Comparison of ENCODE assay signal across 16 cellular contexts in genomic region chr16:5852151-5852550, GRCh38.
A peak's percentile ranks its signal among the peaks of the same experiment; 100 is the strongest.
DNase-seq lines count a peak whose midpoint lies in the region; ATAC-seq, FAIRE-seq and TF ChIP-seq lines count a peak whose summit lies in the region.
"Had no signal": no experiment of that assay in that cellular context is flagged by ENCODE, and none has a peak within 500 bp of the region (broad histone marks: within the 10 kb centered on the region; RNA-seq: fewer than 3 reads in every experiment).

No MANE protein-coding gene starts in this region.

- no peak overlapping the region for H3K4me3 Mint-ChIP-seq in Calu3 (ENCODE audit: low read depth, unreplicated experiment)
- no peak overlapping the region for H3K4me3 Mint-ChIP-seq in activated CD8-positive, alpha-beta memory T cell treated with anti-CD3 and anti-CD28 coated beads, Interleukin-2, amount 10 ng/mL, durations not matched to agents 7 days and 5 days
- H3K4me3 Mint-ChIP-seq: CD4-positive, CD25-positive, alpha-beta regulatory T cell had no signal

- no peaks in the 10 kb centered on the region for H3K36me3 Mint-ChIP-seq in Calu3 (ENCODE audit: insufficient read depth, unreplicated experiment)
- H3K36me3 Mint-ChIP-seq in activated CD8-positive, alpha-beta memory T cell treated with anti-CD3 and anti-CD28 coated beads, Interleukin-2, amount 10 ng/mL, durations not matched to agents 7 days and 5 days = no peaks in the 10 kb centered on the region
- H3K36me3 Mint-ChIP-seq: CD4-positive, CD25-positive, alpha-beta regulatory T cell had no signal

- peaks cover 24% of the 10 kb centered on the region for H3K4me1 Mint-ChIP-seq in Calu3 (ENCODE audit: low read depth, unreplicated experiment)
- H3K4me1 Mint-ChIP-seq in activated CD8-positive, alpha-beta memory T cell treated with anti-CD3 and anti-CD28 coated beads, Interleukin-2, amount 10 ng/mL, durations not matched to agents 7 days and 5 days = peaks cover 3% of the 10 kb centered on the region
- H3K4me1 Mint-ChIP-seq: CD4-positive, CD25-positive, alpha-beta regulatory T cell had no signal

- no TSS peak for BruUV-seq in Calu3 (replicated peaks; lab: Mats Ljungman, UMichigan)

- H3K27ac Mint-ChIP-seq in Calu3 (ENCODE audit: unreplicated experiment) = peak overlapping the region; percentile 19
- no peak overlapping the region for H3K27ac Mint-ChIP-seq in activated CD8-positive, alpha-beta memory T cell treated with anti-CD3 and anti-CD28 coated beads, Interleukin-2, amount 10 ng/mL, durations not matched to agents 7 days and 5 days
- H3K27ac Mint-ChIP-seq: CD4-positive, CD25-positive, alpha-beta regulatory T cell had no signal

- DNase-seq in Calu3 = peak; percentile 3
- peak; percentile 43 for DNase-seq in M059J (ENCODE audit: low read depth)
- DNase-seq in RPMI8226 = peak; percentile 30
- DNase-seq in urothelium cell line (ENCODE audit: low spot score) = peak; percentile 45
- DNase-seq in activated CD8-positive, alpha-beta memory T cell treated with anti-CD3 and anti-CD28 coated beads, Interleukin-2, amount 10 ng/mL, durations not matched to agents 7 days and 5 days = no peak
- no peak for DNase-seq in T-helper 1 cell
- DNase-seq: ACHN; CD4-positive, CD25-positive, alpha-beta regulatory T cell; DMS153; DMS79 treated with DMSO at 0.1 percent for 48 hours; EL had no signal

- no peaks in the 10 kb centered on the region for H3K9me3 Mint-ChIP-seq in Calu3 (ENCODE audit: low read depth, unreplicated experiment)
- H3K9me3 Mint-ChIP-seq in activated CD8-positive, alpha-beta memory T cell treated with anti-CD3 and anti-CD28 coated beads, Interleukin-2, amount 10 ng/mL, durations not matched to agents 7 days and 5 days (ENCODE audit: low read depth) = peaks cover 7% of the 10 kb centered on the region

- H3K27me3 Mint-ChIP-seq in Calu3 (ENCODE audit: unreplicated experiment) = no peaks in the 10 kb centered on the region
- H3K27me3 Mint-ChIP-seq in activated CD8-positive, alpha-beta memory T cell treated with anti-CD3 and anti-CD28 coated beads, Interleukin-2, amount 10 ng/mL, durations not matched to agents 7 days and 5 days = no peaks in the 10 kb centered on the region
- H3K27me3 Mint-ChIP-seq: CD4-positive, CD25-positive, alpha-beta regulatory T cell had no signal

- peak; percentile 65 for FAIRE-seq in urothelium cell line (lab: Jason Lieb, UNC)
- FAIRE-seq: D721Med, G401.6, GM12891, H1 had no signal

- TF ChIP-seq CTCF in Calu3 (IDR thresholded peaks at IDR 0.05; ENCODE audit: unreplicated experiment) = no peak

- intact Hi-C loops in Calu3 (cut with micrococcal nuclease; ENCODE audit: unreplicated experiment) = loop anchor here (10.0 kb wide), 1 partner anchor 153 kb away; no protein-coding TSS in a partner anchor

- ATAC-seq in GM19467 (IDR thresholded peaks at IDR 0.05; ENCODE audit: unreplicated experiment) = no peak
- ATAC-seq in activated CD8-positive, alpha-beta memory T cell treated with anti-CD3 and anti-CD28 coated beads, Interleukin-2, amount 10 ng/mL, durations not matched to agents 7 days and 5 days = no peak

- CTCF ChIA-PET in Calu3 (lab: Charles Lee) = no interaction called here
- CTCF ChIA-PET in activated CD8-positive, alpha-beta memory T cell treated with anti-CD3 and anti-CD28 coated beads, Interleukin-2, amount 10 ng/mL, durations not matched to agents 7 days and 5 days (lab: Charles Lee) = no interaction called here

Comparison
In these comparisons a context has a peak if more than half of its experiments do, and no peak if none do; other contexts are left out.
1. DNase-seq: peak in Calu3 (single experiment), M059J (single experiment), RPMI8226 (single experiment) and urothelium cell line (single experiment); none in activated CD8-positive, alpha-beta memory T cell treated with anti-CD3 and anti-CD28 coated beads, Interleukin-2, amount 10 ng/mL, durations not matched to agents 7 days and 5 days (single experiment) and T-helper 1 cell (0 of 5).